27 cellular contexts compared by ENCODE assay signal in genomic region chr7:4196121-4196819, GRCh38.
A peak's percentile ranks its signal among the peaks of the same experiment; 100 is the strongest.
DNase-seq lines count a peak whose midpoint lies in the region; ATAC-seq, FAIRE-seq and TF ChIP-seq lines count a peak whose summit lies in the region.
"Had no signal": no experiment of that assay in that cellular context is flagged by ENCODE, and none has a peak within 500 bp of the region (broad histone marks: within the 10 kb centered on the region; RNA-seq: fewer than 3 reads in every experiment).

No MANE protein-coding gene starts in this region.

- no peak for TF ChIP-seq EP300 in H1 (IDR thresholded peaks at IDR 0.05; ENCODE audit: borderline replicate concordance in 1 of 2, low read depth in 2 of 2, low read length in 2 of 2)

- H3K14ac ChIP-seq in H1 (ENCODE audit: insufficient read length) (no peak overlapping the region), neuronal stem cell (ENCODE audit: low read length) (no peak overlapping the region)

- no peak overlapping the region for H3K4me3 Mint-ChIP-seq in activated naive CD4-positive, alpha-beta T cell treated with anti-CD3 and anti-CD28 coated beads for 36 hours
- H3K4me3 Mint-ChIP-seq: CD14-positive monocyte; CD8-positive, alpha-beta memory T cell had no signal

- H4K20me1 ChIP-seq in H1 (replicated peaks in 1 of 2; ENCODE audit: control insufficient read depth in 1 of 2, insufficient read depth in 2 of 2, low read length in 2 of 2): no peaks in the 10 kb centered on the region

- no peaks in the 10 kb centered on the region for H3K27me3 ChIP-seq in H1 (replicated peaks in 1 of 4; ENCODE audit: control insufficient read depth in 3 of 4, extremely low read depth in 1 of 4, insufficient read depth in 3 of 4, low read length in 3 of 4)
- no peaks in the 10 kb centered on the region for H3K27me3 ChIP-seq in neuronal stem cell (ENCODE audit: control insufficient read depth in 3 of 3, insufficient read depth in 3 of 3, low read depth in 1 of 3, low read length in 3 of 3)
- H3K27me3 ChIP-seq: BE2C had no signal

- no peak overlapping the region; the same call in 1 of the 2 replicates for H4K8ac ChIP-seq in H1 (ENCODE audit: extremely low read depth, insufficient read depth, low read length)
- no peak overlapping the region for H4K8ac ChIP-seq in neuronal stem cell (ENCODE audit: low read depth, low read length)

- no peaks in the 10 kb centered on the region for H3K4me1 Mint-ChIP-seq in activated naive CD4-positive, alpha-beta T cell treated with anti-CD3 and anti-CD28 coated beads for 36 hours (ENCODE audit: low read depth)
- H3K4me1 Mint-ChIP-seq: CD14-positive monocyte; CD8-positive, alpha-beta memory T cell had no signal

- no peak overlapping the region for H3K9ac ChIP-seq in H1 (replicated peaks in 1 of 4; ENCODE audit: extremely low read depth in 1 of 4, low read depth in 3 of 4, low read length in 3 of 4)
- no peak overlapping the region for H3K9ac ChIP-seq in neuronal stem cell (ENCODE audit: low read depth, low read length, poor library complexity)

- no peak overlapping the region for H2BK12ac ChIP-seq in H1 (ENCODE audit: low read depth, low read length)
- H2BK12ac ChIP-seq in neuronal stem cell (ENCODE audit: low read length): no peak overlapping the region

- H3K4me3 ChIP-seq in H1 (ENCODE audit: extremely low read depth in 1 of 4, insufficient read depth in 2 of 4, low read depth in 3 of 4, low read length in 4 of 4) (no peak overlapping the region), neuronal stem cell (ENCODE audit: low read length in 2 of 2) (no peak overlapping the region)
- H3K4me3 ChIP-seq: HAP-1, PC-9, SK-N-MC had no signal

- no peak overlapping the region for H3K56ac ChIP-seq in H1 (replicated peaks; ENCODE audit: insufficient read length, low read depth, low read length)

- H3K18ac ChIP-seq in H1 (ENCODE audit: extremely low read depth, low read length) (no peak overlapping the region), neuronal stem cell (ENCODE audit: low read length) (no peak overlapping the region)

- H3K9me3 ChIP-seq in H1 (ENCODE audit: insufficient read depth in 2 of 2, low read depth in 1 of 2, low read length in 1 of 2): no peaks in the 10 kb centered on the region
- H3K9me3 ChIP-seq in neuronal stem cell (replicated peaks in 1 of 2; ENCODE audit: control insufficient read depth in 2 of 2, insufficient read depth in 1 of 2, low read depth in 1 of 2, low read length in 2 of 2): no peaks in the 10 kb centered on the region
- H3K9me3 ChIP-seq: BE2C, HAP-1 had no signal

- no peak overlapping the region for H3K27ac Mint-ChIP-seq in activated naive CD4-positive, alpha-beta T cell treated with anti-CD3 and anti-CD28 coated beads for 36 hours
- H3K27ac Mint-ChIP-seq: CD8-positive, alpha-beta memory T cell had no signal

- H2AK5ac ChIP-seq in H1 (ENCODE audit: low read depth, low read length) (0 out of 2 replicates have a peak overlapping the region, but pooled peaks have one; percentile 6), neuronal stem cell (ENCODE audit: low read depth, low read length) (no peak overlapping the region)

- intact Hi-C loops in Right ventricle myocardium superior (cut with DNase I) (no loop called here), cardiac septum (cut with DNase I) (no loop called here)
- intact Hi-C loops in activated naive CD4-positive, alpha-beta T cell treated with anti-CD3 and anti-CD28 coated beads for 36 hours (cut with micrococcal nuclease): no loop called here

- POLR2A ChIA-PET in H1 (lab: Charles Lee; ENCODE audit: partially characterized antibody): no interaction called here

- no peak for TF ChIP-seq CTCF in H1 (IDR thresholded peaks at IDR 0.05; ENCODE audit: control extremely low read depth in 1 of 3, insufficient read depth in 1 of 3, low read depth in 1 of 3, low read length in 3 of 3)

- TF ChIP-seq POLR2A in H1 (IDR thresholded peaks at IDR 0.05; ENCODE audit: control extremely low read depth in 1 of 2, low read depth in 2 of 2, low read length in 2 of 2): no peak

- no peak overlapping the region for H3K4me2 ChIP-seq in H1 (ENCODE audit: insufficient read depth in 1 of 2, low read depth in 2 of 2, low read length in 2 of 2)
- no peak overlapping the region for H3K4me2 ChIP-seq in neuronal stem cell (ENCODE audit: insufficient read depth, low read length, poor library complexity, severe bottlenecking)
- H3K4me2 ChIP-seq: PC-9 had no signal

- no peaks in the 10 kb centered on the region; the same call in 1 of the 2 replicates for H3K79me1 ChIP-seq in H1 (ENCODE audit: low read depth, low read length)
- no peaks in the 10 kb centered on the region for H3K79me1 ChIP-seq in neuronal stem cell (ENCODE audit: low read depth, low read length)

- no peak for ATAC-seq in Right ventricle myocardium superior (ENCODE audit: poor library complexity)

- H3K79me2 ChIP-seq in H1 (ENCODE audit: control insufficient read depth in 1 of 2, insufficient read depth in 2 of 2, low read length in 2 of 2): no peaks in the 10 kb centered on the region

- H3K27ac ChIP-seq in H1 (ENCODE audit: low read depth, low read length): no peak overlapping the region
- no peak overlapping the region for H3K27ac ChIP-seq in neuronal stem cell (replicated peaks; ENCODE audit: low read length)
- H3K27ac ChIP-seq: PC-9, SK-N-MC had no signal

- H4K5ac ChIP-seq in H1 (ENCODE audit: insufficient read length, low read depth, low read length): peak overlapping the region; percentile 10

- H3K23me2 ChIP-seq in H1 (ENCODE audit: low read depth, low read length): no peaks in the 10 kb centered on the region

- no peaks in the 10 kb centered on the region for H3K9me3 Mint-ChIP-seq in activated naive CD4-positive, alpha-beta T cell treated with anti-CD3 and anti-CD28 coated beads for 36 hours
- H3K9me3 Mint-ChIP-seq: CD8-positive, alpha-beta memory T cell had no signal

- DNase-seq in Right ventricle myocardium superior (peak; percentile 22), cardiac septum (ENCODE audit: low spot score) (no peak), H1 (ENCODE audit: low read depth in 1 of 2, low spot score in 2 of 2) (no peak), neuronal stem cell (ENCODE audit: low spot score) (no peak), nucleus accumbens (lab: John Stamatoyannopoulos, UW) (no peak), UCSD-AML1 (lab: John Stamatoyannopoulos, UW; ENCODE audit: unreplicated experiment) (no peak), HuH-7 (ENCODE audit: low spot score) (no peak)
- DNase-seq in activated naive CD4-positive, alpha-beta T cell treated with anti-CD3 and anti-CD28 coated beads for 36 hours: no peak
- DNase-seq: 8988T, ACHN, BE2C, DMS153, DND-41, NCI-H1092, NCI-H1417 treated with DMSO at 0.1 percent for 48 hours, NCI-H1694 treated with DMSO at 0.1 percent for 48 hours, NCI-H2081, NCI-H2227 treated with DMSO at 0.1 percent for 48 hours, NCI-H526 treated with DMSO at 0.1 percent for 48 hours, PC-9, SHP77 treated with DMSO at 0.1 percent for 48 hours had no signal

- H3K23ac ChIP-seq in H1 (ENCODE audit: insufficient read length) (no peak overlapping the region), neuronal stem cell (ENCODE audit: low read depth, low read length, poor library complexity) (no peak overlapping the region)

- TF ChIP-seq RAD21 in H1 (IDR thresholded peaks at IDR 0.05 in 1 of 2, conservative IDR thresholded peaks at IDR 0.05 in 1 of 2; ENCODE audit: low read depth in 2 of 2, low read length in 2 of 2): no peak

- no peak for FAIRE-seq in H1 (lab: Jason Lieb, UNC)
- FAIRE-seq: GM12892, GM19239 had no signal

- 86% methylated on average over 15 of the region's 15 CpGs; no CpG with 5 or more reads in 1 of the 2 experiments for WGBS in H1 (ENCODE audit: extremely low coverage in 1 of 2, insufficient coverage in 1 of 2, insufficient read length in 1 of 2, insufficient replicate concordance in 2 of 2, low coverage in 1 of 2, low lambda C conversion rate in 2 of 2, missing lambda C conversion rate in 1 of 2), 2 experiments
- whole genome bisulfite sequencing in neuronal stem cell (ENCODE audit: extremely low coverage in 2 of 2, insufficient read length in 2 of 2, insufficient replicate concordance in 1 of 2), 2 donors: no CpG with 5 or more reads among the region's 15 CpGs

- H3K4me1 ChIP-seq in H1 (replicated peaks in 1 of 4; ENCODE audit: control insufficient read depth in 3 of 4, insufficient read depth in 4 of 4, low read length in 3 of 4) (peaks cover 0 to 2% (median 0%) of the 10 kb centered on the region in 4 experiments; a peak in 2 of 7 replicates), neuronal stem cell (ENCODE audit: control insufficient read depth in 2 of 2, insufficient read depth in 1 of 2, low read depth in 1 of 2, low read length in 2 of 2) (peaks cover 0 to 2% of the 10 kb centered on the region in 2 donors)
- H3K4me1 ChIP-seq: BE2C, HAP-1 had no signal

- no peak overlapping the region for H3K4ac ChIP-seq in H1 (replicated peaks; ENCODE audit: insufficient read length, low read depth, low read length)
- H3K4ac ChIP-seq in neuronal stem cell (ENCODE audit: low read length): no peak overlapping the region

- H4K91ac ChIP-seq in H1 (replicated peaks; ENCODE audit: insufficient read length, low read length) (no peak overlapping the region), neuronal stem cell (ENCODE audit: low read depth, low read length, poor library complexity) (no peak overlapping the region)

- H2BK120ac ChIP-seq in H1 (replicated peaks; ENCODE audit: low read depth, low read length) (no peak overlapping the region), neuronal stem cell (ENCODE audit: low read depth, low read length) (no peak overlapping the region)

- no peak overlapping the region for H2BK20ac ChIP-seq in H1 (ENCODE audit: low read length)

- H3K36me3 Mint-ChIP-seq in activated naive CD4-positive, alpha-beta T cell treated with anti-CD3 and anti-CD28 coated beads for 36 hours (ENCODE audit: low read depth): no peaks in the 10 kb centered on the region
- H3K36me3 Mint-ChIP-seq: CD14-positive monocyte; CD8-positive, alpha-beta memory T cell had no signal

- H2BK5ac ChIP-seq in H1 (ENCODE audit: low read depth, low read length) (0 out of 2 replicates have a peak overlapping the region, but pooled peaks have one; percentile 66), neuronal stem cell (ENCODE audit: low read length) (no peak overlapping the region)

- H3K27me3 Mint-ChIP-seq in activated naive CD4-positive, alpha-beta T cell treated with anti-CD3 and anti-CD28 coated beads for 36 hours (ENCODE audit: low read depth): no peaks in the 10 kb centered on the region

- H2BK15ac ChIP-seq in H1 (ENCODE audit: low read length) (no peak overlapping the region), neuronal stem cell (ENCODE audit: low read length) (peak overlapping the region; percentile 63)

- H3K36me3 ChIP-seq in H1 (ENCODE audit: control insufficient read depth in 2 of 4, insufficient read depth in 4 of 4, low read length in 3 of 4) (no peaks in the 10 kb centered on the region), neuronal stem cell (replicated peaks in 1 of 2; ENCODE audit: control insufficient read depth in 2 of 2, insufficient read depth in 2 of 2, low read length in 2 of 2) (no peaks in the 10 kb centered on the region)
- H3K36me3 ChIP-seq: BE2C, HAP-1 had no signal

- CTCF ChIA-PET in H1 (lab: Charles Lee; ENCODE audit: partially characterized antibody): interaction anchor here (0.8 to 1.1 kb wide), 2 partner anchors 30 to 199 kb away, joined by 3 to 4 read pairs; no protein-coding TSS in a partner anchor
- CTCF ChIA-PET in activated naive CD4-positive, alpha-beta T cell treated with anti-CD3 and anti-CD28 coated beads for 36 hours (lab: Charles Lee): no interaction called here

- H2AFZ ChIP-seq in H1 (ENCODE audit: low read length): no peak overlapping the region
- H2AFZ ChIP-seq in neuronal stem cell (ENCODE audit: low read length): no peak overlapping the region
- H2AFZ ChIP-seq: PC-9 had no signal
